ENCODE assay signal across 1 cellular context in genomic region chr1:201399352-201400126, GRCh38.
A peak's percentile ranks its signal among the peaks of the same experiment; 100 is the strongest.
TF ChIP-seq lines count a peak whose summit lies in the region.

No MANE protein-coding gene starts in this region.

TF ChIP-seq in HepG2, 621 proteins besides CTCF, POLR2A, EP300 and RAD21 (continued from another document and continues in another):
- TF ChIP-seq HNF1B (CRISPR knock-in tag; IDR thresholded peaks at IDR 0.05) (peak; percentile 19; the same call in 1 of the 2 replicates), KAT2B (IDR thresholded peaks at IDR 0.05; ENCODE audit: borderline replicate concordance, low read depth, low read length) (no peak), SYNCRIP (IDR thresholded peaks at IDR 0.05; ENCODE audit: insufficient read depth, low read depth, low read length) (no peak), HNRNPL (IDR thresholded peaks at IDR 0.05; ENCODE audit: low read depth, low read length) (0 out of 2 replicates have a peak, but pooled peaks have one; percentile 35), ARID5B (CRISPR knock-in tag; IDR thresholded peaks at IDR 0.05) (peak; percentile 45; the same call in 1 of the 2 replicates), ZNF331 (CRISPR knock-in tag; IDR thresholded peaks at IDR 0.05) (peak; percentile 45; the same call in 1 of the 2 replicates), ZNF816 (CRISPR knock-in tag; IDR thresholded peaks at IDR 0.05; ENCODE audit: borderline replicate concordance) (no peak), NFIB (CRISPR knock-in tag; IDR thresholded peaks at IDR 0.05; ENCODE audit: borderline replicate concordance) (0 out of 2 replicates have a peak, but pooled peaks have one; percentile 70), NR1H2 (CRISPR knock-in tag; IDR thresholded peaks at IDR 0.05; ENCODE audit: borderline replicate concordance, low read depth) (no peak), CAMTA2 (CRISPR knock-in tag; IDR thresholded peaks at IDR 0.05; ENCODE audit: borderline replicate concordance) (no peak), ZNF83 (CRISPR knock-in tag; IDR thresholded peaks at IDR 0.05; ENCODE audit: borderline replicate concordance) (peak; percentile 42; the same call in 1 of the 2 replicates), BRD4 (CRISPR knock-in tag; IDR thresholded peaks at IDR 0.05) (peak; percentile 70; the same call in 1 of the 2 replicates), ZNF574 (CRISPR knock-in tag; IDR thresholded peaks at IDR 0.05) (peak; percentile 39; the same call in 1 of the 2 replicates), GTF2F1 (IDR thresholded peaks at IDR 0.05; ENCODE audit: low read length) (no peak), ZBTB2 (CRISPR knock-in tag; IDR thresholded peaks at IDR 0.05; ENCODE audit: low read depth) (peak; percentile 34; the same call in 1 of the 2 replicates), RFX5 (IDR thresholded peaks at IDR 0.05; ENCODE audit: low read depth, low read length) (no peak), ZNF234 (CRISPR knock-in tag; conservative IDR thresholded peaks at IDR 0.05) (peak; percentile 82; the same call in 1 of the 2 replicates), ZNF18 (CRISPR knock-in tag; IDR thresholded peaks at IDR 0.05; ENCODE audit: insufficient replicate concordance) (no peak), SMYD3 (CRISPR knock-in tag; IDR thresholded peaks at IDR 0.05) (0 out of 2 replicates have a peak, but pooled peaks have one; percentile 36), E2F1 (CRISPR knock-in tag; IDR thresholded peaks at IDR 0.05) (peak; percentile 47; the same call in 1 of the 2 replicates), ZBTB25 (CRISPR knock-in tag; IDR thresholded peaks at IDR 0.05) (peak; percentile 26; the same call in 1 of the 2 replicates), TMF1 (CRISPR knock-in tag; IDR thresholded peaks at IDR 0.05; ENCODE audit: low read depth) (no peak), GMEB2 (CRISPR knock-in tag; IDR thresholded peaks at IDR 0.05; ENCODE audit: low read depth) (no peak), TCF7 (IDR thresholded peaks at IDR 0.05; ENCODE audit: low read depth) (no peak), ZNF124 (CRISPR knock-in tag; IDR thresholded peaks at IDR 0.05) (no peak), ZNF570 (CRISPR knock-in tag; IDR thresholded peaks at IDR 0.05; ENCODE audit: borderline replicate concordance) (no peak), ZBTB14 (CRISPR knock-in tag; IDR thresholded peaks at IDR 0.05) (peak; percentile 19; the same call in 1 of the 2 replicates), ZSCAN20 (CRISPR knock-in tag; IDR thresholded peaks at IDR 0.05; ENCODE audit: borderline replicate concordance) (no peak), ZNF607 (CRISPR knock-in tag; IDR thresholded peaks at IDR 0.05; ENCODE audit: borderline replicate concordance) (peak; percentile 88; the same call in 1 of the 2 replicates), GRHL1 (CRISPR knock-in tag; conservative IDR thresholded peaks at IDR 0.05) (no peak), KDM5B (CRISPR knock-in tag; IDR thresholded peaks at IDR 0.05; ENCODE audit: borderline replicate concordance) (peak; percentile 59; the same call in 1 of the 2 replicates), ZNF17 (CRISPR knock-in tag; IDR thresholded peaks at IDR 0.05) (peak; percentile 73; the same call in 1 of the 2 replicates), ZNF543 (CRISPR knock-in tag; IDR thresholded peaks at IDR 0.05) (0 out of 2 replicates have a peak, but pooled peaks have one; percentile 55), WIZ (CRISPR knock-in tag; IDR thresholded peaks at IDR 0.05) (no peak), ZNF850 (CRISPR knock-in tag; conservative IDR thresholded peaks at IDR 0.05) (no peak), SAP130 (CRISPR knock-in tag; IDR thresholded peaks at IDR 0.05; ENCODE audit: low read depth) (peak; percentile 79), SIX1 (CRISPR knock-in tag; IDR thresholded peaks at IDR 0.05; ENCODE audit: borderline replicate concordance) (no peak), XRCC5 (optimal IDR thresholded peaks at IDR 0.05; ENCODE audit: low read length) (peak; percentile 77), MXD3 (CRISPR knock-in tag; IDR thresholded peaks at IDR 0.05) (peak; percentile 77; the same call in 1 of the 2 replicates), REPIN1 (CRISPR knock-in tag; IDR thresholded peaks at IDR 0.05; ENCODE audit: borderline replicate concordance, low read depth) (peak; percentile 45; the same call in 1 of the 2 replicates), CC2D1A (CRISPR knock-in tag; IDR thresholded peaks at IDR 0.05) (no peak)
